1 cellular context compared by ENCODE assay signal in genomic region chr11:114195981-114196731, GRCh38.
TF ChIP-seq lines count a peak whose summit lies in the region.

No MANE protein-coding gene starts in this region.

TF ChIP-seq in K562, 482 proteins besides CTCF, POLR2A, EP300 and RAD21 (continued from another document):
- TF ChIP-seq HMBOX1 (IDR thresholded peaks at IDR 0.05): 0 out of 2 replicates have a peak, but pooled peaks have one; percentile 13
- TF ChIP-seq ZNF124 (CRISPR knock-in tag; IDR thresholded peaks at IDR 0.05): no peak
